Comparison of ENCODE assay signal across 9 cellular contexts in genomic region chr19:18440421-18440877, GRCh38. TPM values are rescaled to one million over a fixed set of nuclear protein-coding genes. Genes with fewer than 3 reads are reported as not detected.
DNase-seq lines count a peak whose midpoint lies in the region; ATAC-seq and TF ChIP-seq lines count a peak whose summit lies in the region.
"Had no signal": no experiment of that assay in that cellular context is flagged by ENCODE, and none has a peak within 500 bp of the region (broad histone marks: within the 10 kb centered on the region; RNA-seq: fewer than 3 reads in every experiment).

No MANE protein-coding gene starts in this region.

- H3K27ac ChIP-seq in 22Rv1 = no peak overlapping the region
- H3K27ac ChIP-seq in Peyer's patch = peak overlapping the region in 1 of 4 donors; percentile 23
- H3K27ac ChIP-seq in endodermal cell (ENCODE audit: low read depth, low read length) = no peak overlapping the region
- H3K27ac ChIP-seq in left lung = no peak overlapping the region
- no peak overlapping the region for H3K27ac ChIP-seq in mesenchymal stem cell (ENCODE audit: low read length, poor library complexity, severe bottlenecking)

- H3K4me2 ChIP-seq in mesenchymal stem cell (ENCODE audit: low read length, poor library complexity, severe bottlenecking) = no peak overlapping the region

- peaks cover 3% of the 10 kb centered on the region for H3K27me3 Mint-ChIP-seq in endodermal cell (ENCODE audit: insufficient read depth)

- H3K4me3 Mint-ChIP-seq in endodermal cell = no peak overlapping the region

- no peak overlapping the region for H3K23ac ChIP-seq in mesenchymal stem cell (ENCODE audit: low read length in 2 of 2)

- peaks cover 13% of the 10 kb centered on the region for H3K4me1 Mint-ChIP-seq in endodermal cell

- peak overlapping the region; percentile 64 for H3K27ac Mint-ChIP-seq in endodermal cell

- no peaks in the 10 kb centered on the region for H3K27me3 ChIP-seq in Peyer's patch
- no peaks in the 10 kb centered on the region for H3K27me3 ChIP-seq in endodermal cell (ENCODE audit: control insufficient read depth, insufficient read depth, low read length, poor library complexity, severe bottlenecking)
- H3K27me3 ChIP-seq in left lung = peaks cover 0 to 34% of the 10 kb centered on the region in 2 donors
- no peaks in the 10 kb centered on the region for H3K27me3 ChIP-seq in mesenchymal stem cell (ENCODE audit: control insufficient read depth in 1 of 2, insufficient read depth in 1 of 2, low read length in 2 of 2)

- H3K14ac ChIP-seq in mesenchymal stem cell (ENCODE audit: low read length in 2 of 2) = no peak overlapping the region

- H3K4me3 ChIP-seq in Peyer's patch = no peak overlapping the region
- H3K4me3 ChIP-seq in endodermal cell (ENCODE audit: low read length) = no peak overlapping the region
- H3K4me3 ChIP-seq in left lung = no peak overlapping the region
- no peak overlapping the region for H3K4me3 ChIP-seq in mesenchymal stem cell (ENCODE audit: insufficient read depth in 1 of 2, low read depth in 1 of 2, low read length in 2 of 2)

- WGBS in endodermal cell (ENCODE audit: insufficient coverage in 1 of 2, insufficient read length in 1 of 2), 2 experiments = 88 to 90% methylated on average over 5 to 10 of the region's 10 CpGs
- 84% methylated on average over 10 of the region's 10 CpGs for WGBS in mesenchymal stem cell

- ATAC-seq in left lung (no peak), HG02610 (IDR thresholded peaks at IDR 0.05; ENCODE audit: unreplicated experiment) (no peak), HG03097 (IDR thresholded peaks at IDR 0.05; ENCODE audit: low FRiP score, unreplicated experiment) (no peak)

- H3K4me1 ChIP-seq in Peyer's patch (peaks cover 0 to 28% (median 15%) of the 10 kb centered on the region in 4 donors), endodermal cell (ENCODE audit: control insufficient read depth, insufficient read depth, low read length) (peaks cover 15% of the 10 kb centered on the region), left lung (peaks cover 4 to 37% of the 10 kb centered on the region in 2 donors), mesenchymal stem cell (ENCODE audit: control insufficient read depth, insufficient read depth, low read depth, low read length) (peaks cover 51% of the 10 kb centered on the region)

- no peak overlapping the region for H4K91ac ChIP-seq in mesenchymal stem cell (ENCODE audit: low read length)

- peaks cover 14% of the 10 kb centered on the region for H3K36me3 Mint-ChIP-seq in endodermal cell (ENCODE audit: low read depth)

- intact Hi-C loops in left lung (cut with DNase I) = no loop called here

- no peak overlapping the region for H3K9ac ChIP-seq in endodermal cell (ENCODE audit: extremely low read depth, low read length, poor library complexity, severe bottlenecking)
- no peak overlapping the region for H3K9ac ChIP-seq in mesenchymal stem cell (ENCODE audit: low read length)

- TF ChIP-seq CTCF in 22Rv1 (IDR thresholded peaks at IDR 0.05) (peak; percentile 20; the same call in 1 of the 2 replicates), GM10266 (IDR thresholded peaks at IDR 0.05; ENCODE audit: control insufficient read depth, insufficient read depth, low read depth, missing control alignments) (peak; percentile 51), Peyer's patch (IDR thresholded peaks at IDR 0.05) (peak in 4 of 6 experiments; percentile 25 to 39 (median 30)), endodermal cell (conservative IDR thresholded peaks at IDR 0.05) (peak; percentile 66), left lung (IDR thresholded peaks at IDR 0.05) (no peak)

- no peak overlapping the region for H3K4ac ChIP-seq in mesenchymal stem cell (ENCODE audit: low read depth in 1 of 2, low read length in 2 of 2)

- H2AK5ac ChIP-seq in mesenchymal stem cell (ENCODE audit: low read length, severe bottlenecking) = no peak overlapping the region

- H3K9me3 Mint-ChIP-seq in endodermal cell = peaks cover 3% of the 10 kb centered on the region

- H2BK12ac ChIP-seq in mesenchymal stem cell (ENCODE audit: low read length in 2 of 2) = no peak overlapping the region

- H2BK15ac ChIP-seq in mesenchymal stem cell (ENCODE audit: low read depth, poor library complexity, severe bottlenecking) = no peak overlapping the region

- no peak overlapping the region for H2BK5ac ChIP-seq in mesenchymal stem cell (ENCODE audit: low read depth, low read length, poor library complexity, severe bottlenecking)

- no peak overlapping the region for H2AFZ ChIP-seq in mesenchymal stem cell (ENCODE audit: low read depth, low read length)

- H2BK120ac ChIP-seq in mesenchymal stem cell (ENCODE audit: low read depth, low read length) = no peak overlapping the region

- H3K36me3 ChIP-seq in Peyer's patch (peaks cover 0 to 29% (median 0%) of the 10 kb centered on the region in 3 donors), endodermal cell (ENCODE audit: control insufficient read depth, insufficient read depth, low read length) (peaks cover 3% of the 10 kb centered on the region), left lung (peaks cover 0 to 33% of the 10 kb centered on the region in 2 donors), mesenchymal stem cell (ENCODE audit: control insufficient read depth in 1 of 2, insufficient read depth in 2 of 2, low read depth in 1 of 2, low read length in 2 of 2) (peaks cover 33 to 66% of the 10 kb centered on the region in 2 experiments)

- no peak overlapping the region for H4K8ac ChIP-seq in mesenchymal stem cell (ENCODE audit: low read length)

- H3K18ac ChIP-seq in mesenchymal stem cell (ENCODE audit: low read depth in 1 of 2, low read length in 2 of 2) = no peak overlapping the region

- DNase-seq in GM10266 (ENCODE audit: extremely low spot score) (no peak), Peyer's patch (peak in 1 of 3 donors; percentile 63), endodermal cell (peak; percentile 80), left lung (no peak), mesenchymal stem cell (no peak)

- TF ChIP-seq POLR2A in Peyer's patch (IDR thresholded peaks at IDR 0.05) = no peak

- H3K9me3 ChIP-seq in Peyer's patch (no peaks in the 10 kb centered on the region), endodermal cell (ENCODE audit: control insufficient read depth, low read length) (no peaks in the 10 kb centered on the region), left lung (no peaks in the 10 kb centered on the region), mesenchymal stem cell (ENCODE audit: control insufficient read depth, low read length) (no peaks in the 10 kb centered on the region)

- peaks cover 18% of the 10 kb centered on the region for H3K79me1 ChIP-seq in mesenchymal stem cell (replicated peaks; ENCODE audit: low read length, poor library complexity, severe bottlenecking)

RNA-seq across cellular contexts. Expression of gene ISYNA1, which starts 2.5 kb away (rescaled TPM):
- 10 to 100 TPM in 3 of 4 donors, 1 to 10 TPM in 1; 5.3 to 26.4 (median 14.0) TPM for total RNA-seq in Peyer's patch
- 100 to 1,000 TPM; 156 to 212 TPM for total RNA-seq in endodermal cell
- polyA plus RNA-seq in endodermal cell (2013, experiment 1 of 2) = 502 TPM
- 458 TPM for polyA plus RNA-seq in endodermal cell (2013, experiment 2 of 2)
- total RNA-seq in left lung = 10 to 100 TPM; 22.8 to 43.9 TPM
- 83.2 TPM for polyA plus RNA-seq in mesenchymal stem cell (2013, experiment 1 of 2)
- polyA plus RNA-seq in mesenchymal stem cell (2013, experiment 2 of 2) = 85.1 TPM

RNA-seq across cellular contexts. Expression of gene SSBP4, which starts 21.3 kb away (rescaled TPM):
- total RNA-seq in Peyer's patch (10 to 100 TPM; 34.0 to 85.8 (median 39.9) TPM), endodermal cell (10 to 100 TPM; 35.9 to 43.5 TPM), left lung (10 to 100 TPM; 49.8 to 79.9 TPM)
- polyA plus RNA-seq in endodermal cell (2013, experiment 1 of 2) = 154 TPM
- 157 TPM for polyA plus RNA-seq in endodermal cell (2013, experiment 2 of 2)
- 88.5 TPM for polyA plus RNA-seq in mesenchymal stem cell (2013, experiment 1 of 2)
- polyA plus RNA-seq in mesenchymal stem cell (2013, experiment 2 of 2) = 97.4 TPM

RNA-seq across cellular contexts. Expression of gene LRRC25, which starts 43.0 kb away (rescaled TPM):
- total RNA-seq in Peyer's patch (1 to 10 TPM; 2.5 to 4.2 (median 3.6) TPM), endodermal cell (not detected), left lung (10 to 100 TPM; 14.4 to 53.7 TPM)
- 0.21 TPM for polyA plus RNA-seq in endodermal cell (2013, experiment 1 of 2)
- polyA plus RNA-seq in endodermal cell (2013, experiment 2 of 2) = 0.21 TPM
- 1.0 TPM for polyA plus RNA-seq in mesenchymal stem cell (2013, experiment 1 of 2)
- 1.1 TPM for polyA plus RNA-seq in mesenchymal stem cell (2013, experiment 2 of 2)
- total RNA-seq: T-helper 1 cell treated with Interleukin-12 subunit alpha and Interleukin-12 subunit beta and Interleukin-4 antibody, amounts not matched to agents 30 ng/mL and 1 ng/mL, for 36 hours had no signal

RNA-seq across cellular contexts. Expression of gene GDF15, which starts 54.5 kb away (rescaled TPM):
- total RNA-seq in Peyer's patch = 10 to 100 TPM in 1 of 4 donors, 1 to 10 TPM in 3; 6.8 to 11.6 (median 9.0) TPM
- 1 to 10 TPM in 1 of 2 donors, under 1 TPM in 1; 0.90 to 2.2 TPM for total RNA-seq in endodermal cell
- 15.5 TPM for polyA plus RNA-seq in endodermal cell (2013, experiment 1 of 2)
- polyA plus RNA-seq in endodermal cell (2013, experiment 2 of 2) = 18.2 TPM
- total RNA-seq in left lung = 100 to 1,000 TPM in 1 of 2 donors, 10 to 100 TPM in 1; 99.0 to 180 TPM
- polyA plus RNA-seq in mesenchymal stem cell (2013, experiment 1 of 2) = 355 TPM
- 348 TPM for polyA plus RNA-seq in mesenchymal stem cell (2013, experiment 2 of 2)

Comparison
In these comparisons a context has a peak if more than half of its experiments do, and no peak if none do; other contexts are left out.
1. CTCF ChIP-seq: peak in 22Rv1 (single experiment), GM10266 (single experiment), Peyer's patch (4 of 6) and endodermal cell (single experiment); none in left lung (0 of 2).